In genomic region chr22:50219800-50220602, GRCh38 we compare ENCODE assay signal across 1 cellular context.
TF ChIP-seq lines count a peak whose summit lies in the region.

No MANE protein-coding gene starts in this region.

TF ChIP-seq in H1, 55 proteins besides CTCF, POLR2A, EP300 and RAD21:
- TF ChIP-seq CREB1 (IDR thresholded peaks at IDR 0.05): no peak
- no peak for TF ChIP-seq BCL11A (IDR thresholded peaks at IDR 0.05; ENCODE audit: low read depth in 2 of 2, low read length in 2 of 2)
- no peak for TF ChIP-seq PHF8 (conservative IDR thresholded peaks at IDR 0.05; ENCODE audit: low read depth, low read length)
- TF ChIP-seq POLR2AphosphoS5 (IDR thresholded peaks at IDR 0.05; ENCODE audit: low read depth, low read length): no peak
- no peak for TF ChIP-seq E2F6 (IDR thresholded peaks at IDR 0.05)
- no peak for TF ChIP-seq CBX5 (IDR thresholded peaks at IDR 0.05; ENCODE audit: low read depth, low read length)
- no peak for TF ChIP-seq NANOG (IDR thresholded peaks at IDR 0.05; ENCODE audit: insufficient read depth, low read depth, low read length, poor library complexity, severe bottlenecking)
- TF ChIP-seq, protein P1, sequence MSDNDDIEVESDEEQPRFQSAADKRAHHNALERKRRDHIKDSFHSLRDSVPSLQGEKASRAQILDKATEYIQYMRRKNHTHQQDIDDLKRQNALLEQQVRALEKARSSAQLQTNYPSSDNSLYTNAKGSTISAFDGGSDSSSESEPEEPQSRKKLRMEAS (IDR thresholded peaks at IDR 0.05): no peak
- no peak for TF ChIP-seq CEBPB (IDR thresholded peaks at IDR 0.05; ENCODE audit: low read depth, low read length)
- TF ChIP-seq ASH2L (IDR thresholded peaks at IDR 0.05; ENCODE audit: low read length): no peak
- TF ChIP-seq GABPA (IDR thresholded peaks at IDR 0.05; ENCODE audit: borderline replicate concordance, insufficient read depth, low read length): no peak
- no peak for TF ChIP-seq KDM5A (IDR thresholded peaks at IDR 0.05; ENCODE audit: low read length)
- TF ChIP-seq SIX5 (IDR thresholded peaks at IDR 0.05; ENCODE audit: low read depth, low read length): no peak
